8 cellular contexts compared by ENCODE assay signal in genomic region chr4:152063301-152064235, GRCh38.
A peak's percentile ranks its signal among the peaks of the same experiment; 100 is the strongest.
DNase-seq lines count a peak whose midpoint lies in the region; ATAC-seq, FAIRE-seq and TF ChIP-seq lines count a peak whose summit lies in the region.

No MANE protein-coding gene starts in this region.

- peak; percentile 4 for DNase-seq in GM04504 (ENCODE audit: low read depth)
- peak; percentile 59 for DNase-seq in NCI-H2227 treated with DMSO at 0.1 percent for 48 hours (lab: John Stamatoyannopoulos, UW)
- peak; percentile 42 for DNase-seq in activated T-cell treated with anti-CD3 and anti-CD28 coated beads, Interleukin-2, amount 50 U/mL, for 1 hour
- no peak for DNase-seq in GM12892 (ENCODE audit: insufficient read length)
- DNase-seq in DMS79 treated with DMSO at 0.1 percent for 48 hours (lab: John Stamatoyannopoulos, UW), result no peak

- 80 to 84% methylated on average over 9 to 12 of the region's 13 CpGs for WGBS in mesodermal cell (ENCODE audit: insufficient coverage in 2 of 2), 2 experiments

- FAIRE-seq in GM12892 (lab: Jason Lieb, UNC), result no peak

- peak overlapping the region; percentile 13 for H3K27ac ChIP-seq in mesodermal cell (ENCODE audit: low read depth, low read length, severe bottlenecking)

- H3K4me1 ChIP-seq in mesodermal cell (ENCODE audit: control insufficient read depth, insufficient read depth, low read length, poor library complexity, severe bottlenecking), result peaks cover 18% of the 10 kb centered on the region

- no peaks in the 10 kb centered on the region for H3K9me3 ChIP-seq in mesodermal cell (ENCODE audit: control insufficient read depth, low read length)

- no peak for TF ChIP-seq POLR2A in GM12892 (IDR thresholded peaks at IDR 0.05; ENCODE audit: low read depth, low read length)

- ATAC-seq in GM18870 (IDR thresholded peaks at IDR 0.05; ENCODE audit: unreplicated experiment) (no peak), HG02973 (IDR thresholded peaks at IDR 0.05; ENCODE audit: unreplicated experiment) (no peak)

- no peaks in the 10 kb centered on the region for H3K36me3 ChIP-seq in mesodermal cell (ENCODE audit: control insufficient read depth, insufficient read depth, low read length)

- H3K4me3 ChIP-seq in mesodermal cell (ENCODE audit: extremely low read depth, insufficient read depth, low read length, poor library complexity, severe bottlenecking), result no peak overlapping the region

Comparison
In these comparisons a context has a peak if more than half of its experiments do, and no peak if none do; other contexts are left out.
1. DNase-seq: peak in GM04504 (single experiment), NCI-H2227 treated with DMSO at 0.1 percent for 48 hours (single experiment) and activated T-cell treated with anti-CD3 and anti-CD28 coated beads, Interleukin-2, amount 50 U/mL, for 1 hour (single experiment); none in GM12892 (single experiment) and DMS79 treated with DMSO at 0.1 percent for 48 hours (single experiment).